Comparison of ENCODE assay signal across 15 cellular contexts in the genomic region with DNA sequence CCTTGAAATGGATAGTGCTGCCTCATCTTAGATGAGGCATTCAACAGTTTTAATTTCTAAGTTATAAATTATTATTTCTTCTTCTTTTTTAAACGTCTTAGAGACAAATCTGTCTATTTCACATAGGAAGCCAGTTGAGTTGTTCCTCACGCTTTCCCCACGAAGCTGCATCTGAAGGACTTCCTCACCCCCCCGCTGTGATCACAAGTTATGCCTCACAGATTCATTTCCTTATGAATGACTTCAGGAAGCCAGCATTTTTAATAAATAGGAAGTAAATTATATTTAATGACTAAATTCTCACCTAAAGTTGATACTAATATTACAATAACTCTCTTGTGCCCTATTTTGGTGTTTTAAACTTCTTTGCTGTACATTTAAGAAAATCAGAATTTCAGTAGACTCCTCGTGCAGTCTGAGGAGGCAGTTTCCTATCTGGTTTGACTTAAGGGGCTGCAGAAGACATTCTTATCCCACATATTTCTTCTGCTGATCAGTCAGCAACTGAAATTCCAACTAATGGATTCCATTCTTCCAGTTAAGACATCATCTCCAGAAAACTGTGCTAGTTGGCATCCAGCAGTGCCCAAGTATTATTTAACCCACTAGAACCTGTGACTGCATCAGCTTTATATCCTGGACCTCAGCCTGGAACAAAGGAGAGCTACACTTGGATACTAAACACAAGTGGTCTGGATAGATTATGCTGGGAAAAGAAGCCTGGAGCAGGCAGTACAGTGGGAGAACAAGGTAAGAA.
DNase-seq lines count a peak whose midpoint lies in the region; ATAC-seq, FAIRE-seq and TF ChIP-seq lines count a peak whose summit lies in the region.
"Had no signal": no experiment of that assay in that cellular context is flagged by ENCODE, and none has a peak within 500 bp of the region (broad histone marks: within the 10 kb centered on the region; RNA-seq: fewer than 3 reads in every experiment).

No MANE protein-coding gene starts in this region.

- FAIRE-seq in pancreas (lab: Jason Lieb, UNC) = no peak
- FAIRE-seq: A549, GM18507 had no signal

- H3K27ac ChIP-seq in breast epithelium (peak overlapping the region; percentile 31 to 84), dorsolateral prefrontal cortex (peak overlapping the region in 46 of 59 donors; percentile 28 to 87 (median 72)), muscle layer of colon (ENCODE audit: low read depth, low read length) (peak overlapping the region; percentile 41), transverse colon (peak overlapping the region; percentile 75 to 85 (median 82)), pancreas (no peak overlapping the region), Karpas-422 (ENCODE audit: low read length) (no peak overlapping the region)
- H3K27ac ChIP-seq in effector memory CD4-positive, alpha-beta T cell (ENCODE audit: insufficient read depth, low read length, poor library complexity, severe bottlenecking) = no peak overlapping the region
- H3K27ac ChIP-seq: A549 had no signal

- H3K36me3 ChIP-seq in breast epithelium (no peaks in the 10 kb centered on the region), muscle layer of colon (ENCODE audit: insufficient read depth, low read length) (no peaks in the 10 kb centered on the region), transverse colon (no peaks in the 10 kb centered on the region), pancreas (no peaks in the 10 kb centered on the region), Karpas-422 (ENCODE audit: insufficient read depth, low read length) (no peaks in the 10 kb centered on the region)
- H3K36me3 ChIP-seq in effector memory CD4-positive, alpha-beta T cell (ENCODE audit: control insufficient read depth, insufficient read depth, low read length) = no peaks in the 10 kb centered on the region

- TF ChIP-seq EP300 in transverse colon (IDR thresholded peaks at IDR 0.05; ENCODE audit: low read depth) = no peak

- BruUV-seq in MCF 10A (replicated peaks; lab: Mats Ljungman, UMichigan) = no TSS peak

- H3K27me3 Mint-ChIP-seq in MCF 10A (ENCODE audit: insufficient read depth, unreplicated experiment) = no peaks in the 10 kb centered on the region

- no peak overlapping the region for H2AFZ ChIP-seq in Karpas-422 (ENCODE audit: low read length)

- POLR2A ChIA-PET in MCF 10A (lab: Yijun Ruan, JAX) = no interaction called here

- no peak overlapping the region for H3K9ac ChIP-seq in muscle layer of colon (ENCODE audit: low read length)
- H3K9ac ChIP-seq in Karpas-422 (ENCODE audit: low read length) = no peak overlapping the region

- H4K20me1 ChIP-seq in Karpas-422 (ENCODE audit: insufficient read depth, low read depth, low read length) = no peaks in the 10 kb centered on the region

- H3K4me2 ChIP-seq in Karpas-422 (ENCODE audit: low read depth, low read length, poor library complexity, severe bottlenecking) = no peak overlapping the region
- H3K4me2 ChIP-seq: A549 had no signal

- DNase-seq in breast epithelium (ENCODE audit: low spot score in 2 of 2) (no peak), MCF 10A (ENCODE audit: unreplicated experiment) (no peak), dorsolateral prefrontal cortex (no peak), transverse colon (peak; percentile 22), pancreas (no peak), Karpas-422 (no peak)
- DNase-seq in effector memory CD4-positive, alpha-beta T cell = no peak
- DNase-seq: activated CD4-positive, alpha-beta T cell treated with anti-CD3 and anti-CD28 coated beads for 36 hours; activated effector memory CD4-positive, alpha-beta T cell treated with Interleukin-2 at 50 U/mL for 16 hours; DMS79 treated with DMSO at 0.1 percent for 48 hours; NCI-H748 treated with DMSO at 0.1 percent for 48 hours had no signal

- no peaks in the 10 kb centered on the region for H3K27me3 ChIP-seq in breast epithelium
- no peaks in the 10 kb centered on the region for H3K27me3 ChIP-seq in dorsolateral prefrontal cortex
- no peaks in the 10 kb centered on the region for H3K27me3 ChIP-seq in muscle layer of colon (ENCODE audit: control insufficient read depth in 1 of 2, insufficient read depth in 2 of 2, low read length in 2 of 2)
- no peaks in the 10 kb centered on the region for H3K27me3 ChIP-seq in transverse colon
- H3K27me3 ChIP-seq in pancreas = no peaks in the 10 kb centered on the region
- no peaks in the 10 kb centered on the region for H3K27me3 ChIP-seq in effector memory CD4-positive, alpha-beta T cell (replicated peaks; ENCODE audit: control insufficient read depth, insufficient read depth, low read length, poor library complexity, severe bottlenecking)
- H3K27me3 ChIP-seq in Karpas-422 (ENCODE audit: low read length) = no peaks in the 10 kb centered on the region

- H3K9me3 Mint-ChIP-seq in MCF 10A (ENCODE audit: unreplicated experiment) = no peaks in the 10 kb centered on the region
- H3K9me3 Mint-ChIP-seq: stimulated activated memory B cell treated with anti-CD40 and anti-IgM and Interleukin-4, amounts not matched to agents 10 μg/mL and 1 μg/mL and 100 μg/mL, for 72 hours had no signal

- H3K4me1 Mint-ChIP-seq in MCF 10A (ENCODE audit: insufficient read depth, unreplicated experiment) = no peaks in the 10 kb centered on the region
- H3K4me1 Mint-ChIP-seq: activated CD4-positive, alpha-beta T cell treated with anti-CD3 and anti-CD28 coated beads for 36 hours had no signal

- no peak overlapping the region for H3K27ac Mint-ChIP-seq in MCF 10A (ENCODE audit: low read depth, unreplicated experiment)
- H3K27ac Mint-ChIP-seq: activated CD4-positive, alpha-beta T cell treated with anti-CD3 and anti-CD28 coated beads for 36 hours; stimulated activated memory B cell treated with anti-CD40 and anti-IgM and Interleukin-4, amounts not matched to agents 10 μg/mL and 1 μg/mL and 100 μg/mL, for 72 hours had no signal

- no peak for ATAC-seq in pancreas
- ATAC-seq: A549; activated CD4-positive, alpha-beta T cell treated with anti-CD3 and anti-CD28 coated beads for 36 hours; stimulated activated memory B cell treated with anti-CD40 and anti-IgM and Interleukin-4, amounts not matched to agents 10 μg/mL and 1 μg/mL and 100 μg/mL, for 72 hours had no signal

- H3K9me3 ChIP-seq in breast epithelium (no peaks in the 10 kb centered on the region), muscle layer of colon (ENCODE audit: low read length) (no peaks in the 10 kb centered on the region), transverse colon (no peaks in the 10 kb centered on the region), pancreas (no peaks in the 10 kb centered on the region), Karpas-422 (ENCODE audit: low read length) (no peaks in the 10 kb centered on the region)
- H3K9me3 ChIP-seq in effector memory CD4-positive, alpha-beta T cell (ENCODE audit: control insufficient read depth, low read length) = no peaks in the 10 kb centered on the region
- H3K9me3 ChIP-seq: A549 had no signal

- no peaks in the 10 kb centered on the region for H3K9me2 ChIP-seq in Karpas-422 (replicated peaks; ENCODE audit: insufficient read depth, low read length)

- H3K4me3 ChIP-seq in breast epithelium (no peak overlapping the region), dorsolateral prefrontal cortex (no peak overlapping the region), muscle layer of colon (ENCODE audit: low read depth in 1 of 2, low read length in 2 of 2) (no peak overlapping the region), transverse colon (no peak overlapping the region), pancreas (no peak overlapping the region), Karpas-422 (ENCODE audit: low read length) (no peak overlapping the region)
- no peak overlapping the region for H3K4me3 ChIP-seq in effector memory CD4-positive, alpha-beta T cell (ENCODE audit: insufficient read depth, low read depth, low read length, poor library complexity, severe bottlenecking)
- H3K4me3 ChIP-seq: A549 had no signal

- CTCF ChIA-PET in MCF 10A (lab: Yijun Ruan, JAX) = interaction anchor here (0.6 to 1.4 kb wide), 4 partner anchors 12 to 92 kb away, joined by 3 to 5 read pairs (median 4); no protein-coding TSS in a partner anchor

- H3K79me2 ChIP-seq in Karpas-422 (ENCODE audit: low read length) = no peaks in the 10 kb centered on the region

- in situ Hi-C loops in transverse colon (cut with MboI; ENCODE audit: low pct_ligation_motif_present in 1 of 4, low pct_unique_long_range_greater_than_20kb in 1 of 4, low sequenced_read_pairs in 3 of 4) = no loop called here

- TF ChIP-seq CTCF in breast epithelium (IDR thresholded peaks at IDR 0.05) (no peak), MCF 10A (IDR thresholded peaks at IDR 0.05; ENCODE audit: unreplicated experiment) (no peak), dorsolateral prefrontal cortex (IDR thresholded peaks at IDR 0.05 in 54 of 56, conservative IDR thresholded peaks at IDR 0.05 in 2 of 56; ENCODE audit: low read depth in 1 of 56, partially characterized antibody in 56 of 56) (no peak), transverse colon (IDR thresholded peaks at IDR 0.05) (no peak), pancreas (IDR thresholded peaks at IDR 0.05) (no peak)

- 41 to 56% methylated on average over 4 to 5 of the region's 5 CpGs for WGBS in transverse colon (ENCODE audit: low coverage in 1 of 2), 2 donors
- 64 to 76% methylated on average over 5 of the region's 5 CpGs for WGBS in pancreas, 2 donors

- H3K4me1 ChIP-seq in breast epithelium = no peaks in the 10 kb centered on the region
- peaks cover 40% of the 10 kb centered on the region for H3K4me1 ChIP-seq in muscle layer of colon (ENCODE audit: insufficient read depth, low read length)
- H3K4me1 ChIP-seq in transverse colon = peaks cover 0 to 31% (median 14%) of the 10 kb centered on the region in 4 donors
- H3K4me1 ChIP-seq in pancreas = peaks cover 0 to 3% (median 0%) of the 10 kb centered on the region in 3 donors
- no peaks in the 10 kb centered on the region for H3K4me1 ChIP-seq in effector memory CD4-positive, alpha-beta T cell (ENCODE audit: control insufficient read depth, insufficient read depth, low read length, poor library complexity, severe bottlenecking)
- H3K4me1 ChIP-seq in Karpas-422 (ENCODE audit: low read length) = peaks cover 16% of the 10 kb centered on the region

- no peak overlapping the region for H3K4me3 Mint-ChIP-seq in MCF 10A (ENCODE audit: unreplicated experiment)
- H3K4me3 Mint-ChIP-seq: activated CD4-positive, alpha-beta T cell treated with anti-CD3 and anti-CD28 coated beads for 36 hours; stimulated activated memory B cell treated with anti-CD40 and anti-IgM and Interleukin-4, amounts not matched to agents 10 μg/mL and 1 μg/mL and 100 μg/mL, for 72 hours had no signal

- intact Hi-C loops in breast epithelium (cut with DNase I; ENCODE audit: low total_unique reads) (no loop called here), MCF 10A (cut with micrococcal nuclease) (no loop called here), dorsolateral prefrontal cortex (cut with DNase I) (no loop called here), transverse colon (cut with DNase I; ENCODE audit: low total_unique reads) (no loop called here), pancreas (cut with DNase I) (no loop called here)

- no peaks in the 10 kb centered on the region for H3K36me3 Mint-ChIP-seq in MCF 10A (ENCODE audit: insufficient read depth, unreplicated experiment)
- H3K36me3 Mint-ChIP-seq: stimulated activated memory B cell treated with anti-CD40 and anti-IgM and Interleukin-4, amounts not matched to agents 10 μg/mL and 1 μg/mL and 100 μg/mL, for 72 hours had no signal

- TF ChIP-seq POLR2A in breast epithelium (IDR thresholded peaks at IDR 0.05) = no peak
- TF ChIP-seq POLR2A in transverse colon (IDR thresholded peaks at IDR 0.05) = no peak

Comparison
In these comparisons a context has a peak if more than half of its experiments do, and no peak if none do; other contexts are left out.
1. H3K27ac ChIP-seq: peak in breast epithelium (2 of 2), dorsolateral prefrontal cortex (46 of 59), muscle layer of colon (single experiment) and transverse colon (4 of 4); none in pancreas (0 of 4), effector memory CD4-positive, alpha-beta T cell (single experiment) and Karpas-422 (single experiment).